In the genomic region with DNA sequence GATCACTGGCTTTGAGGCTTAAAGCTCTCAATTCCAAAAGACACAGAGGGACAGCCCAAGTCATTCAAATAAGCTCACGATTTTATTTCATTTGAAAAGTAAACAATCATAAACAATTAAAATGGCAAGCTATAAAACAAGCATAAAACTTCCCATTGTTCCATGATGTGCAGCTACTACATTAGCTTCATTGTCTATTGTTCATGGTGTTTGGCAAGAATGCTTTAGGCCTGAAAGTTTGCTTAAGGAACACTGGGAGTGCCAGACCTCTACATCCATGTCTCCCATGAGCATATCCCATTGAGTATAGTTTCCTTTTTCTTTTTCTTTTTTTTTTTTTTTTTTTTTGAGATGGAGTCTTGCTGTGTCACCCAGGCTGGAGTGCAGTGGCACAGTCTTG, we compare ENCODE assay signal across 15 cellular contexts.
DNase-seq lines count a peak whose midpoint lies in the region; TF ChIP-seq lines count a peak whose summit lies in the region.
"Had no signal": no experiment of that assay in that cellular context is flagged by ENCODE, and none has a peak within 500 bp of the region (broad histone marks: within the 10 kb centered on the region; RNA-seq: fewer than 3 reads in every experiment).

No MANE protein-coding gene starts in this region.

- H3K4me3 Mint-ChIP-seq in neural progenitor cell (no peak overlapping the region), nephron progenitor cell (no peak overlapping the region)
- H3K4me3 Mint-ChIP-seq: CD8-positive, alpha-beta memory T cell had no signal

- H3K4me1 ChIP-seq in transverse colon: no peaks in the 10 kb centered on the region
- no peaks in the 10 kb centered on the region for H3K4me1 ChIP-seq in neural progenitor cell

- TF ChIP-seq EP300 in transverse colon (IDR thresholded peaks at IDR 0.05; ENCODE audit: low read depth): no peak

- H3K36me3 Mint-ChIP-seq in neural progenitor cell: no peaks in the 10 kb centered on the region
- H3K36me3 Mint-ChIP-seq in nephron progenitor cell (ENCODE audit: low read depth): no peaks in the 10 kb centered on the region
- H3K36me3 Mint-ChIP-seq: CD8-positive, alpha-beta memory T cell had no signal

- DNase-seq in NCI-H526 (lab: John Stamatoyannopoulos, UW) (peak; percentile 54 to 80), caudate nucleus (lab: John Stamatoyannopoulos, UW) (peak in 4 of 61 donors; percentile 1 to 40 (median 10)), medulla oblongata (ENCODE audit: extremely low spot score) (peak; percentile 72), transverse colon (peak; percentile 8), neural progenitor cell (ENCODE audit: low spot score) (no peak), nephron progenitor cell (no peak)
- DNase-seq in activated CD4-positive, alpha-beta T cell treated with anti-CD3 and anti-CD28 coated beads, Interleukin-2, amount 50 U/mL, for 1 hour: no peak
- DNase-seq: CD8-positive, alpha-beta memory T cell; GM23248; NCI-H1092; NCI-H345; NCI-H774; SHP77 treated with DMSO at 0.1 percent for 48 hours had no signal

- H4K20me1 ChIP-seq in neural progenitor cell (ENCODE audit: low read depth): no peaks in the 10 kb centered on the region

- H3K27me3 Mint-ChIP-seq in neural progenitor cell (ENCODE audit: insufficient read depth, low read depth): peaks cover 3% of the 10 kb centered on the region
- H3K27me3 Mint-ChIP-seq in nephron progenitor cell (ENCODE audit: low read depth, poor library complexity): peaks cover 7% of the 10 kb centered on the region
- H3K27me3 Mint-ChIP-seq: CD8-positive, alpha-beta memory T cell had no signal

- H3K9me3 ChIP-seq in transverse colon (no peaks in the 10 kb centered on the region), neural progenitor cell (ENCODE audit: low read depth) (no peaks in the 10 kb centered on the region)

- H3K9ac ChIP-seq in neural progenitor cell: no peak overlapping the region
- H3K9ac ChIP-seq: GM23248 had no signal

- H3F3A ChIP-seq in neural progenitor cell (ENCODE audit: low read depth): no peaks in the 10 kb centered on the region

- H2AFZ ChIP-seq in neural progenitor cell (replicated peaks): no peak overlapping the region
- H2AFZ ChIP-seq: GM23248 had no signal

- H3K9me3 Mint-ChIP-seq in neural progenitor cell (no peaks in the 10 kb centered on the region), nephron progenitor cell (no peaks in the 10 kb centered on the region)

- no peak overlapping the region for H3K4me2 ChIP-seq in neural progenitor cell

- peak in 1 of 5 experiments; percentile 11 for TF ChIP-seq CTCF in transverse colon (IDR thresholded peaks at IDR 0.05)
- TF ChIP-seq CTCF in neural progenitor cell (IDR thresholded peaks at IDR 0.05): no peak
- TF ChIP-seq CTCF in nephron progenitor cell (IDR thresholded peaks at IDR 0.05): no peak

- H3K27ac ChIP-seq in caudate nucleus (ENCODE audit: low read depth, low read length) (peak overlapping the region; percentile 50), transverse colon (no peak overlapping the region), neural progenitor cell (no peak overlapping the region)
- H3K27ac ChIP-seq: GM23248, HL-60 had no signal

- no peaks in the 10 kb centered on the region for H3K27me3 ChIP-seq in transverse colon
- H3K27me3 ChIP-seq in neural progenitor cell: no peaks in the 10 kb centered on the region

- H3K79me2 ChIP-seq in neural progenitor cell (ENCODE audit: low read depth): no peaks in the 10 kb centered on the region

- H3K36me3 ChIP-seq in transverse colon (no peaks in the 10 kb centered on the region), neural progenitor cell (no peaks in the 10 kb centered on the region)

- in situ Hi-C loops in transverse colon (cut with MboI; ENCODE audit: low pct_ligation_motif_present in 1 of 4, low pct_unique_long_range_greater_than_20kb in 1 of 4, low sequenced_read_pairs in 3 of 4): no loop called here

- intact Hi-C loops in transverse colon (cut with DNase I; ENCODE audit: low total_unique reads): no loop called here

- H3K27ac Mint-ChIP-seq in neural progenitor cell (no peak overlapping the region), nephron progenitor cell (no peak overlapping the region)
- H3K27ac Mint-ChIP-seq: CD8-positive, alpha-beta memory T cell had no signal

- WGBS in transverse colon (ENCODE audit: low coverage in 1 of 2), 2 donors: 16 to 29% methylated on average over 1 of the region's 1 CpG

- H3K4me3 ChIP-seq in transverse colon (no peak overlapping the region), neural progenitor cell (no peak overlapping the region)
- H3K4me3 ChIP-seq: GM23248, K562 had no signal

- H3K4me1 Mint-ChIP-seq in neural progenitor cell (peaks cover 8% of the 10 kb centered on the region), nephron progenitor cell (no peaks in the 10 kb centered on the region)
- H3K4me1 Mint-ChIP-seq: CD8-positive, alpha-beta memory T cell had no signal

- TF ChIP-seq POLR2A in transverse colon (IDR thresholded peaks at IDR 0.05): no peak

Comparison
In these comparisons a context has a peak if more than half of its experiments do, and no peak if none do; other contexts are left out.
1. DNase-seq: peak in NCI-H526 (2 of 2), medulla oblongata (single experiment) and transverse colon (single experiment); none in neural progenitor cell (single experiment), nephron progenitor cell (single experiment) and activated CD4-positive, alpha-beta T cell treated with anti-CD3 and anti-CD28 coated beads, Interleukin-2, amount 50 U/mL, for 1 hour (single experiment).